In genomic region chr11:30128269-30128932, GRCh38 we compare ENCODE assay signal across 8 cellular contexts.
DNase-seq lines count a peak whose midpoint lies in the region; ATAC-seq and TF ChIP-seq lines count a peak whose summit lies in the region.

No MANE protein-coding gene starts in this region.

- H3K27ac Mint-ChIP-seq in endodermal cell (no peak overlapping the region), progenitor cell of endocrine pancreas (no peak overlapping the region)
- H3K27ac Mint-ChIP-seq in activated naive CD4-positive, alpha-beta T cell treated with anti-CD3 and anti-CD28 coated beads, Interleukin-2, amount 10 ng/mL, durations not matched to agents 7 days and 5 days, result no peak overlapping the region

- TF ChIP-seq CTCF in AG04450 (IDR thresholded peaks at IDR 0.05; ENCODE audit: low read depth, low read length) (peak; percentile 66), endodermal cell (conservative IDR thresholded peaks at IDR 0.05) (peak; percentile 87), progenitor cell of endocrine pancreas (IDR thresholded peaks at IDR 0.05; ENCODE audit: unreplicated experiment) (peak; percentile 70)

- H3K4me1 ChIP-seq in endodermal cell (ENCODE audit: control insufficient read depth, insufficient read depth, low read length), result no peaks in the 10 kb centered on the region

- ATAC-seq in GM18502 (IDR thresholded peaks at IDR 0.05; ENCODE audit: poor library complexity, unreplicated experiment), result peak; percentile 59

- H3K27me3 Mint-ChIP-seq in endodermal cell (ENCODE audit: insufficient read depth) (peaks cover 29% of the 10 kb centered on the region), progenitor cell of endocrine pancreas (peaks cover 17% of the 10 kb centered on the region)
- H3K27me3 Mint-ChIP-seq in activated naive CD4-positive, alpha-beta T cell treated with anti-CD3 and anti-CD28 coated beads, Interleukin-2, amount 10 ng/mL, durations not matched to agents 7 days and 5 days, result no peaks in the 10 kb centered on the region

- POLR2A ChIA-PET in AG04450 (lab: Yijun Ruan, JAX), result no interaction called here

- H3K4me1 Mint-ChIP-seq in endodermal cell (peaks cover 2% of the 10 kb centered on the region), progenitor cell of endocrine pancreas (ENCODE audit: low read depth) (no peaks in the 10 kb centered on the region)
- no peaks in the 10 kb centered on the region for H3K4me1 Mint-ChIP-seq in activated naive CD4-positive, alpha-beta T cell treated with anti-CD3 and anti-CD28 coated beads, Interleukin-2, amount 10 ng/mL, durations not matched to agents 7 days and 5 days

- no peaks in the 10 kb centered on the region for H3K9me3 ChIP-seq in AG04450 (ENCODE audit: control insufficient read depth, insufficient read depth, low read length)
- no peaks in the 10 kb centered on the region for H3K9me3 ChIP-seq in endodermal cell (ENCODE audit: control insufficient read depth, low read length)

- H3K36me3 Mint-ChIP-seq in endodermal cell (ENCODE audit: low read depth), result no peaks in the 10 kb centered on the region
- H3K36me3 Mint-ChIP-seq in progenitor cell of endocrine pancreas (ENCODE audit: insufficient read depth), result no peaks in the 10 kb centered on the region
- no peaks in the 10 kb centered on the region for H3K36me3 Mint-ChIP-seq in activated naive CD4-positive, alpha-beta T cell treated with anti-CD3 and anti-CD28 coated beads, Interleukin-2, amount 10 ng/mL, durations not matched to agents 7 days and 5 days

- DNase-seq in AG04450 (ENCODE audit: low read depth, low spot score), result peak; percentile 8
- DNase-seq in NCI-H526 treated with DMSO at 0.1 percent for 48 hours (lab: John Stamatoyannopoulos, UW), result peak; percentile 9
- DNase-seq in endodermal cell, result peak; percentile 56
- no peak for DNase-seq in progenitor cell of endocrine pancreas (ENCODE audit: low spot score, unreplicated experiment)
- DNase-seq in central memory CD4-positive, alpha-beta T cell, result no peak
- no peak for DNase-seq in activated naive CD4-positive, alpha-beta T cell treated with anti-CD3 and anti-CD28 coated beads, Interleukin-2, amount 10 ng/mL, durations not matched to agents 7 days and 5 days
- DNase-seq in activated T-cell treated with anti-CD3 and anti-CD28 coated beads for 4 hours, result no peak

- CTCF ChIA-PET in AG04450 (lab: Charles Lee), result interaction anchor here (0.5 to 4.8 kb wide), 25 partner anchors 8 to 696 kb away, joined by 3 to 73 read pairs (median 4); no protein-coding TSS in a partner anchor
- CTCF ChIA-PET in activated naive CD4-positive, alpha-beta T cell treated with anti-CD3 and anti-CD28 coated beads, Interleukin-2, amount 10 ng/mL, durations not matched to agents 7 days and 5 days (lab: Charles Lee), result interaction anchor here (0.6 to 5.1 kb wide), 9 partner anchors 10 to 217 kb away, joined by 3 to 42 read pairs (median 6); no protein-coding TSS in a partner anchor

- H3K4me3 Mint-ChIP-seq in endodermal cell (no peak overlapping the region), progenitor cell of endocrine pancreas (ENCODE audit: low read depth) (no peak overlapping the region)
- no peak overlapping the region for H3K4me3 Mint-ChIP-seq in activated naive CD4-positive, alpha-beta T cell treated with anti-CD3 and anti-CD28 coated beads, Interleukin-2, amount 10 ng/mL, durations not matched to agents 7 days and 5 days

- H3K27me3 ChIP-seq in AG04450 (ENCODE audit: control insufficient read depth, insufficient read depth, low read length) (no peaks in the 10 kb centered on the region), endodermal cell (ENCODE audit: control insufficient read depth, insufficient read depth, low read length, poor library complexity, severe bottlenecking) (no peaks in the 10 kb centered on the region)

- H3K27ac ChIP-seq in AG04450 (ENCODE audit: low read depth, low read length) (no peak overlapping the region), endodermal cell (ENCODE audit: low read depth, low read length) (no peak overlapping the region)

- WGBS in endodermal cell (ENCODE audit: insufficient coverage in 1 of 2, insufficient read length in 1 of 2), 2 experiments, result 33% methylated on average over 3 of the region's 3 CpGs; no CpG with 5 or more reads in 1 of the 2 experiments

- H3K9me3 Mint-ChIP-seq in endodermal cell (no peaks in the 10 kb centered on the region), progenitor cell of endocrine pancreas (ENCODE audit: low read depth) (no peaks in the 10 kb centered on the region)
- no peaks in the 10 kb centered on the region for H3K9me3 Mint-ChIP-seq in activated naive CD4-positive, alpha-beta T cell treated with anti-CD3 and anti-CD28 coated beads, Interleukin-2, amount 10 ng/mL, durations not matched to agents 7 days and 5 days

- H3K9ac ChIP-seq in endodermal cell (ENCODE audit: extremely low read depth, low read length, poor library complexity, severe bottlenecking), result no peak overlapping the region

- H3K36me3 ChIP-seq in endodermal cell (ENCODE audit: control insufficient read depth, insufficient read depth, low read length), result no peaks in the 10 kb centered on the region

- H3K4me3 ChIP-seq in AG04450 (ENCODE audit: low read depth, low read length) (no peak overlapping the region), endodermal cell (ENCODE audit: low read length) (no peak overlapping the region)

Comparison
In these comparisons a context has a peak if more than half of its experiments do, and no peak if none do; other contexts are left out.
1. DNase-seq: peak in AG04450 (single experiment), NCI-H526 treated with DMSO at 0.1 percent for 48 hours (single experiment) and endodermal cell (single experiment); none in progenitor cell of endocrine pancreas (single experiment), central memory CD4-positive, alpha-beta T cell (single experiment), activated naive CD4-positive, alpha-beta T cell treated with anti-CD3 and anti-CD28 coated beads, Interleukin-2, amount 10 ng/mL, durations not matched to agents 7 days and 5 days (single experiment) and activated T-cell treated with anti-CD3 and anti-CD28 coated beads for 4 hours (single experiment).
2. Peak in every context shown above with its lines, with median percentiles within 50 percentile points of each other: CTCF ChIP-seq.